27 cellular contexts compared by ENCODE assay signal in the genomic region with DNA sequence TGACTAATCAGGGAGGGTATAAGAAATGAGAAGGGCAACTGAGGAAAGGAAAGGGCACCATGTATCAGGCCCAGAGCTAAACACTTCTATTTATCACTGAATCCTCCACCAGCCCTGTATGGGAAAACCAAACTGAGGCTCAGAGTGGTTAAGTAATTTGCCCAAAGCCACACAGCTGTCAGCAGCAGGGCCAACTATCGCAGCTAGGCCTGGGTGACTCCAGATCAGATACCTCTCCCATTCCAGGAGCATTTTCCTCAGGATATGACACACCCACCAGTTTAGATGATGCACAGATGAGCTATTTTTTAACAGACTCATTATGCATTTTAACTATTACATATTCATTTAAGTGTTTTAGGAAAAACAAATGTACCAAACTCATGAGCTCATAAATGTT. TPM values are rescaled to one million over a fixed set of nuclear protein-coding genes. Genes with fewer than 3 reads are reported as not detected.
DNase-seq lines count a peak whose midpoint lies in the region; ATAC-seq, FAIRE-seq and TF ChIP-seq lines count a peak whose summit lies in the region.
"Had no signal": no experiment of that assay in that cellular context is flagged by ENCODE, and none has a peak within 500 bp of the region (broad histone marks: within the 10 kb centered on the region; RNA-seq: fewer than 3 reads in every experiment).

No MANE protein-coding gene starts in this region.

- H3K18ac ChIP-seq in IMR-90 (ENCODE audit: low read depth, low read length) (no peak overlapping the region), H1 (ENCODE audit: extremely low read depth, low read length) (no peak overlapping the region)

- H3K79me1 ChIP-seq in IMR-90 (ENCODE audit: low read depth in 1 of 2, low read length in 2 of 2): no peaks in the 10 kb centered on the region
- H3K79me1 ChIP-seq in H1 (ENCODE audit: low read depth, low read length): peaks cover 14% of the 10 kb centered on the region

- DNase-seq in CD4-positive, CD25-positive, alpha-beta regulatory T cell: no peak
- DNase-seq in CD4-positive, alpha-beta memory T cell: no peak
- DNase-seq in IMR-90 (no peak), H1 (ENCODE audit: low read depth in 1 of 2, low spot score in 2 of 2) (no peak), RCC 7860 (ENCODE audit: low spot score) (no peak), left ventricle myocardium superior (no peak), MG63 (no peak)
- DNase-seq: activated CD4-positive, alpha-beta T cell treated with anti-CD3 and anti-CD28 coated beads, Interleukin-2, amount 10 ng/mL, durations not matched to agents 24 days and 14 days; aorta; foreskin melanocyte; heart left ventricle; KBM-7; kidney glomerular epithelial cell; MM.1S; mucosa of descending colon; NCI-H1930; NCI-H510A treated with DMSO at 0.1 percent for 48 hours; ovary; substantia nigra; WERI-Rb-1 had no signal

- H2BK20ac ChIP-seq in IMR-90 (ENCODE audit: low read depth, low read length): no peak overlapping the region
- no peak overlapping the region for H2BK20ac ChIP-seq in H1 (ENCODE audit: low read length)

- H2BK5ac ChIP-seq in IMR-90 (ENCODE audit: low read depth, low read length, poor library complexity, severe bottlenecking) (no peak overlapping the region), H1 (ENCODE audit: low read depth, low read length) (no peak overlapping the region)

- H3K9ac ChIP-seq in IMR-90 (ENCODE audit: low read depth, low read length) (no peak overlapping the region), H1 (replicated peaks in 1 of 4; ENCODE audit: extremely low read depth in 1 of 4, low read depth in 3 of 4, low read length in 3 of 4) (no peak overlapping the region)

- POLR2A ChIA-PET in CD4-positive, alpha-beta memory T cell (lab: Charles Lee; ENCODE audit: partially characterized antibody): interaction anchor here (1.0 to 1.7 kb wide), 5 partner anchors 9 to 54 kb away, joined by 3 to 15 read pairs (median 6); a partner anchor contains a TSS
- POLR2A ChIA-PET in IMR-90 (lab: Charles Lee; ENCODE audit: unreplicated experiment) (no interaction called here), H1 (lab: Charles Lee; ENCODE audit: partially characterized antibody) (interaction anchor here (1.1 to 1.8 kb wide), 3 partner anchors 9 to 15 kb away, joined by 3 to 5 read pairs (median 4); a partner anchor contains a TSS)

- H3K14ac ChIP-seq in IMR-90 (replicated peaks; ENCODE audit: low read depth, low read length) (no peak overlapping the region), H1 (ENCODE audit: insufficient read length) (no peak overlapping the region)

- no peak overlapping the region for H2BK12ac ChIP-seq in H1 (ENCODE audit: low read depth, low read length)

- peaks cover 10 to 20% of the 10 kb centered on the region in 2 experiments for H3K9me3 ChIP-seq in CD4-positive, CD25-positive, alpha-beta regulatory T cell (ENCODE audit: control insufficient read depth in 2 of 2, low read length in 2 of 2)
- no peaks in the 10 kb centered on the region for H3K9me3 ChIP-seq in CD4-positive, alpha-beta memory T cell (ENCODE audit: control insufficient read depth in 1 of 2, low read length in 2 of 2)
- peaks cover 13% of the 10 kb centered on the region for H3K9me3 ChIP-seq in IMR-90 (ENCODE audit: control insufficient read depth, insufficient read depth, low read length)
- H3K9me3 ChIP-seq in H1 (ENCODE audit: insufficient read depth in 2 of 2, low read depth in 1 of 2, low read length in 1 of 2): peaks cover 0 to 2% of the 10 kb centered on the region in 2 experiments; a peak in 2 of 4 replicates
- H3K9me3 ChIP-seq in MG63: no peaks in the 10 kb centered on the region

- dilution Hi-C loops in IMR-90 (cut with HindIII; ENCODE audit: low sequenced_read_pairs, unreplicated experiment): no loop called here

- no peak overlapping the region for H3K4me3 Mint-ChIP-seq in CD4-positive, CD25-positive, alpha-beta regulatory T cell
- H3K4me3 Mint-ChIP-seq in CD4-positive, alpha-beta memory T cell: peak overlapping the region in 1 of 8 donors; percentile 1
- H3K4me3 Mint-ChIP-seq: activated CD4-positive, alpha-beta T cell treated with anti-CD3 and anti-CD28 coated beads, Interleukin-2, amount 10 ng/mL, durations not matched to agents 24 days and 14 days; stimulated activated memory B cell treated with anti-CD40 and anti-IgM and Interleukin-4, amounts not matched to agents 10 μg/mL and 1 μg/mL and 100 μg/mL, for 72 hours; type B pancreatic cell had no signal

- no peak overlapping the region for H3K4ac ChIP-seq in IMR-90 (ENCODE audit: low read depth, low read length)
- H3K4ac ChIP-seq in H1 (replicated peaks; ENCODE audit: insufficient read length, low read depth, low read length): no peak overlapping the region

- H4K5ac ChIP-seq in IMR-90 (ENCODE audit: low read depth, low read length): no peak overlapping the region
- no peak overlapping the region for H4K5ac ChIP-seq in H1 (ENCODE audit: insufficient read length, low read depth, low read length)

- peaks cover 0 to 46% of the 10 kb centered on the region in 2 experiments; a peak in 2 of 4 replicates for H3K79me2 ChIP-seq in H1 (ENCODE audit: control insufficient read depth in 1 of 2, insufficient read depth in 2 of 2, low read length in 2 of 2)

- peaks cover 27% of the 10 kb centered on the region for H3K36me3 Mint-ChIP-seq in CD4-positive, CD25-positive, alpha-beta regulatory T cell
- peaks cover 25 to 33% of the 10 kb centered on the region in 2 donors for H3K36me3 Mint-ChIP-seq in CD4-positive, alpha-beta memory T cell
- H3K36me3 Mint-ChIP-seq: type B pancreatic cell had no signal

- H4K8ac ChIP-seq in IMR-90 (ENCODE audit: low read depth in 2 of 2, low read length in 2 of 2): no peak overlapping the region
- H4K8ac ChIP-seq in H1 (ENCODE audit: extremely low read depth, insufficient read depth, low read length): no peak overlapping the region

- no peak overlapping the region for H2AK5ac ChIP-seq in IMR-90 (ENCODE audit: low read depth, low read length)
- H2AK5ac ChIP-seq in H1 (ENCODE audit: low read depth, low read length): no peak overlapping the region

- WGBS in IMR-90 (ENCODE audit: extremely low coverage in 2 of 2, insufficient read length in 1 of 2), 2 experiments: no CpG with 5 or more reads among the region's 1 CpG
- 100% methylated on average over 1 of the region's 1 CpG; no CpG with 5 or more reads in 1 of the 2 experiments for WGBS in H1 (ENCODE audit: extremely low coverage in 1 of 2, insufficient coverage in 1 of 2, insufficient read length in 1 of 2, insufficient replicate concordance in 2 of 2, low coverage in 1 of 2, low lambda C conversion rate in 2 of 2, missing lambda C conversion rate in 1 of 2), 2 experiments

- no peak for ATAC-seq in CD4-positive, CD25-positive, alpha-beta regulatory T cell (ENCODE audit: low read depth in 2 of 2)
- ATAC-seq in IMR-90 (ENCODE audit: low read depth) (no peak), left ventricle myocardium superior (no peak)
- ATAC-seq: activated naive CD4-positive, alpha-beta T cell treated with anti-CD3 and anti-CD28 coated beads, Interleukin-2, amount 50 U/mL, for 72 hours; HCT116; heart left ventricle; mucosa of descending colon; stimulated activated memory B cell treated with anti-CD40 and anti-IgM and Interleukin-4, amounts not matched to agents 10 μg/mL and 1 μg/mL and 100 μg/mL, for 72 hours had no signal

- H3K4me1 ChIP-seq in CD4-positive, CD25-positive, alpha-beta regulatory T cell (ENCODE audit: control insufficient read depth, insufficient read depth, low read length, poor library complexity, severe bottlenecking): peaks cover 18% of the 10 kb centered on the region
- H3K4me1 ChIP-seq in CD4-positive, alpha-beta memory T cell (ENCODE audit: insufficient read depth, low read length): peaks cover 36% of the 10 kb centered on the region
- H3K4me1 ChIP-seq in IMR-90 (ENCODE audit: control insufficient read depth, insufficient read depth, low read length) (no peaks in the 10 kb centered on the region), H1 (replicated peaks in 1 of 4; ENCODE audit: control insufficient read depth in 3 of 4, insufficient read depth in 4 of 4, low read length in 3 of 4) (peaks cover 0 to 3% (median 0%) of the 10 kb centered on the region in 4 experiments; a peak in 1 of 7 replicates)
- H3K4me1 ChIP-seq: heart left ventricle had no signal

- H3K56ac ChIP-seq in IMR-90 (ENCODE audit: extremely low read depth, insufficient read depth, low read length) (no peak overlapping the region), H1 (replicated peaks; ENCODE audit: insufficient read length, low read depth, low read length) (no peak overlapping the region)

- H3K27ac ChIP-seq in CD4-positive, CD25-positive, alpha-beta regulatory T cell (ENCODE audit: insufficient read depth, low read length, poor library complexity, severe bottlenecking): no peak overlapping the region
- no peak overlapping the region for H3K27ac ChIP-seq in CD4-positive, alpha-beta memory T cell (ENCODE audit: low read depth, low read length)
- no peak overlapping the region for H3K27ac ChIP-seq in IMR-90 (ENCODE audit: insufficient read depth, low read length)
- H3K27ac ChIP-seq in H1 (ENCODE audit: low read depth, low read length): no peak overlapping the region
- H3K27ac ChIP-seq: C4-2B, heart left ventricle, ovary, WERI-Rb-1 had no signal

- H4K91ac ChIP-seq in IMR-90 (ENCODE audit: insufficient read depth, low read depth, low read length) (no peak overlapping the region), H1 (replicated peaks; ENCODE audit: insufficient read length, low read length) (no peak overlapping the region)

- no peak overlapping the region for H3K4me2 ChIP-seq in IMR-90 (ENCODE audit: low read depth, low read length)
- H3K4me2 ChIP-seq in H1 (ENCODE audit: insufficient read depth in 1 of 2, low read depth in 2 of 2, low read length in 2 of 2): no peak overlapping the region

- H3K27me3 Mint-ChIP-seq in CD4-positive, CD25-positive, alpha-beta regulatory T cell: no peaks in the 10 kb centered on the region
- no peaks in the 10 kb centered on the region for H3K27me3 Mint-ChIP-seq in CD4-positive, alpha-beta memory T cell
- H3K27me3 Mint-ChIP-seq: activated CD4-positive, alpha-beta T cell treated with anti-CD3 and anti-CD28 coated beads, Interleukin-2, amount 10 ng/mL, durations not matched to agents 24 days and 14 days; stimulated activated memory B cell treated with anti-CD40 and anti-IgM and Interleukin-4, amounts not matched to agents 10 μg/mL and 1 μg/mL and 100 μg/mL, for 72 hours; type B pancreatic cell had no signal

- no peak for TF ChIP-seq EP300 in H1 (IDR thresholded peaks at IDR 0.05; ENCODE audit: borderline replicate concordance in 1 of 2, low read depth in 2 of 2, low read length in 2 of 2)

- TF ChIP-seq POLR2A in IMR-90 (IDR thresholded peaks at IDR 0.05; ENCODE audit: low read depth, low read length): no peak
- no peak for TF ChIP-seq POLR2A in H1 (IDR thresholded peaks at IDR 0.05; ENCODE audit: control extremely low read depth in 1 of 2, low read depth in 2 of 2, low read length in 2 of 2)

- H2BK15ac ChIP-seq in IMR-90 (ENCODE audit: low read depth, low read length): no peak overlapping the region
- H2BK15ac ChIP-seq in H1 (ENCODE audit: low read length): no peak overlapping the region

- FAIRE-seq in H1 (lab: Jason Lieb, UNC) (no peak), RCC 7860 (lab: Jason Lieb, UNC) (no peak)
- FAIRE-seq: bronchial epithelial cell, D721Med had no signal

- no peaks in the 10 kb centered on the region for H3K9me1 ChIP-seq in IMR-90 (ENCODE audit: insufficient read depth, low read length)

- H3K4me1 Mint-ChIP-seq in CD4-positive, CD25-positive, alpha-beta regulatory T cell: peaks cover 13 to 60% (median 33%) of the 10 kb centered on the region in 4 donors
- peaks cover 31 to 61% (median 45%) of the 10 kb centered on the region in 4 donors for H3K4me1 Mint-ChIP-seq in CD4-positive, alpha-beta memory T cell

- H3K23ac ChIP-seq in IMR-90 (ENCODE audit: low read depth, low read length) (no peak overlapping the region), H1 (ENCODE audit: insufficient read length) (no peak overlapping the region)

- H4K20me1 ChIP-seq in IMR-90 (ENCODE audit: insufficient read depth, low read length) (no peaks in the 10 kb centered on the region), H1 (replicated peaks in 1 of 2; ENCODE audit: control insufficient read depth in 1 of 2, insufficient read depth in 2 of 2, low read length in 2 of 2) (peaks cover 6 to 15% of the 10 kb centered on the region in 2 experiments)

- TF ChIP-seq RAD21 in IMR-90 (IDR thresholded peaks at IDR 0.05; ENCODE audit: low read length) (no peak), H1 (IDR thresholded peaks at IDR 0.05 in 1 of 2, conservative IDR thresholded peaks at IDR 0.05 in 1 of 2; ENCODE audit: low read depth in 2 of 2, low read length in 2 of 2) (no peak)

- H3K36me3 ChIP-seq in CD4-positive, CD25-positive, alpha-beta regulatory T cell (ENCODE audit: control insufficient read depth, insufficient read depth, low read length): peaks cover 15% of the 10 kb centered on the region
- H3K36me3 ChIP-seq in CD4-positive, alpha-beta memory T cell (ENCODE audit: insufficient read depth, low read length): peaks cover 15% of the 10 kb centered on the region
- H3K36me3 ChIP-seq in IMR-90 (ENCODE audit: control insufficient read depth, insufficient read depth, low read length) (no peaks in the 10 kb centered on the region), H1 (ENCODE audit: control insufficient read depth in 2 of 4, insufficient read depth in 4 of 4, low read length in 3 of 4) (no peaks in the 10 kb centered on the region), MG63 (no peaks in the 10 kb centered on the region)
- H3K36me3 ChIP-seq: heart left ventricle, ovary had no signal

- H2AK9ac ChIP-seq in IMR-90 (replicated peaks; ENCODE audit: low read depth, low read length, poor library complexity): peak overlapping the region; percentile 50

- CTCF ChIA-PET in CD4-positive, alpha-beta memory T cell (lab: Charles Lee; ENCODE audit: partially characterized antibody): interaction anchor here (0.6 to 6.8 kb wide), 7 partner anchors 10 to 89 kb away, joined by 3 to 49 read pairs (median 10); no protein-coding TSS in a partner anchor
- CTCF ChIA-PET in IMR-90 (lab: Yijun Ruan, JAX) (no interaction called here), H1 (lab: Charles Lee; ENCODE audit: partially characterized antibody) (interaction anchor here (0.6 to 8.5 kb wide), 17 partner anchors 9 to 252 kb away, joined by 3 to 77 read pairs (median 4); a partner anchor contains a TSS)

- intact Hi-C loops in CD4-positive, alpha-beta memory T cell (cut with micrococcal nuclease): no loop called here
- intact Hi-C loops in IMR-90 (cut with micrococcal nuclease): no loop called here
- intact Hi-C loops in left ventricle myocardium superior (cut with micrococcal nuclease): no loop called here

- TF ChIP-seq CTCF in IMR-90 (conservative IDR thresholded peaks at IDR 0.05; ENCODE audit: low read depth, low read length): no peak
- TF ChIP-seq CTCF in H1 (IDR thresholded peaks at IDR 0.05; ENCODE audit: control extremely low read depth in 1 of 3, insufficient read depth in 1 of 3, low read depth in 1 of 3, low read length in 3 of 3): no peak

- in situ Hi-C loops in IMR-90 (cut with MboI; ENCODE audit: low sequenced_read_pairs): no loop called here

- no TSS peak for BruUV-seq in IMR-90 (replicated peaks; lab: Mats Ljungman, UMichigan)

- no peaks in the 10 kb centered on the region for H3K27me3 ChIP-seq in CD4-positive, CD25-positive, alpha-beta regulatory T cell (ENCODE audit: control insufficient read depth, insufficient read depth, low read length)
- H3K27me3 ChIP-seq in CD4-positive, alpha-beta memory T cell (ENCODE audit: insufficient read depth, low read length): no peaks in the 10 kb centered on the region
- H3K27me3 ChIP-seq in IMR-90 (ENCODE audit: control insufficient read depth, insufficient read depth, low read length) (peaks cover 2% of the 10 kb centered on the region), H1 (replicated peaks in 1 of 4; ENCODE audit: control insufficient read depth in 3 of 4, extremely low read depth in 1 of 4, insufficient read depth in 3 of 4, low read length in 3 of 4) (no peaks in the 10 kb centered on the region), MG63 (no peaks in the 10 kb centered on the region)
- H3K27me3 ChIP-seq: heart left ventricle, ovary had no signal

- peaks cover 0 to 9% (median 1%) of the 10 kb centered on the region in 7 donors for H3K9me3 Mint-ChIP-seq in CD4-positive, CD25-positive, alpha-beta regulatory T cell
- H3K9me3 Mint-ChIP-seq in CD4-positive, alpha-beta memory T cell: peaks cover 0 to 15% (median 7%) of the 10 kb centered on the region in 8 donors

- H2BK120ac ChIP-seq in IMR-90 (ENCODE audit: low read depth, low read length): no peak overlapping the region
- H2BK120ac ChIP-seq in H1 (replicated peaks; ENCODE audit: low read depth, low read length): no peak overlapping the region

- H2AFZ ChIP-seq in IMR-90 (replicated peaks; ENCODE audit: low read length, poor library complexity) (no peak overlapping the region), H1 (ENCODE audit: low read length) (no peak overlapping the region)

- H3K4me3 ChIP-seq in CD4-positive, CD25-positive, alpha-beta regulatory T cell (ENCODE audit: low read depth, low read length): no peak overlapping the region
- no peak overlapping the region for H3K4me3 ChIP-seq in CD4-positive, alpha-beta memory T cell (ENCODE audit: low read length in 2 of 2)
- H3K4me3 ChIP-seq in IMR-90 (ENCODE audit: insufficient read depth, low read depth, low read length): no peak overlapping the region
- no peak overlapping the region for H3K4me3 ChIP-seq in H1 (ENCODE audit: extremely low read depth in 1 of 4, insufficient read depth in 2 of 4, low read depth in 3 of 4, low read length in 4 of 4)
- H3K4me3 ChIP-seq in MG63: no peak overlapping the region
- H3K4me3 ChIP-seq: heart left ventricle, mucosa of descending colon, ovary had no signal

- H3K27ac Mint-ChIP-seq in CD4-positive, CD25-positive, alpha-beta regulatory T cell: peak overlapping the region; percentile 63 to 86 (median 73)
- peak overlapping the region; percentile 8 to 86 (median 65) for H3K27ac Mint-ChIP-seq in CD4-positive, alpha-beta memory T cell
- H3K27ac Mint-ChIP-seq: activated CD4-positive, alpha-beta T cell treated with anti-CD3 and anti-CD28 coated beads, Interleukin-2, amount 10 ng/mL, durations not matched to agents 24 days and 14 days; type B pancreatic cell had no signal

- H3K23me2 ChIP-seq in H1 (ENCODE audit: low read depth, low read length): 0 out of 2 replicates have a peak, but pooled peaks cover 2% of the 10 kb centered on the region

RNA-seq across cellular contexts. Expression of a gene that starts 14.5 kb away (rescaled TPM):
- total RNA-seq in CD4-positive, CD25-positive, alpha-beta regulatory T cell: 125 TPM
- polyA plus RNA-seq in CD4-positive, CD25-positive, alpha-beta regulatory T cell: 10 to 100 TPM; 42.4 to 46.9 (median 45.3) TPM
- 100 to 1,000 TPM; 138 to 149 TPM for total RNA-seq in CD4-positive, alpha-beta memory T cell
- polyA plus RNA-seq in CD4-positive, alpha-beta memory T cell: 10 to 100 TPM; 20.5 to 81.8 TPM
- total RNA-seq in IMR-90 (2012; rRNA removed): under 0.01 TPM in 1 of 2 replicates, not detected in the other
- 0.03 and 0.04 TPM in 2 replicates for polyA plus RNA-seq in IMR-90 (2012; rRNA removed)
- 0.03 and 0.04 TPM in 2 replicates for polyA plus RNA-seq in IMR-90 (2012; cell fraction: cytosol; rRNA removed)
- polyA plus RNA-seq in IMR-90 (2012; cell fraction: nucleus; rRNA removed; ENCODE audit: low replicate concordance): 0.03 and 0.17 TPM in 2 replicates
- total RNA-seq in H1 (2021; fragmentation: NEBNext Ultra II Directional; extraction: Animal tissue kit (Norgen Biotek cat#: 25700)): 53.4 and 53.7 TPM in 2 replicates
- polyA plus RNA-seq in H1 (2011; rRNA removed): 51.0 and 55.0 TPM in 2 replicates
- 22.7 TPM for polyA plus RNA-seq in H1 (2011; cell fraction: cytosol; rRNA removed)
- 90.7 TPM for polyA plus RNA-seq in H1 (2011; cell fraction: nucleus; rRNA removed)
- polyA plus RNA-seq in H1 (2012, experiment 1 of 2): 30.8 to 56.3 TPM (median 45.4 TPM) in 4 replicates
- polyA plus RNA-seq in H1 (2012, experiment 2 of 2): 30.0 TPM
- polyA plus RNA-seq in H1 (2013, experiment 1 of 2): 84.7 TPM
- 65.1 TPM for polyA plus RNA-seq in H1 (2013, experiment 2 of 2)
- 49.2 and 89.2 TPM in 2 replicates for polyA minus RNA-seq in H1 (2011; rRNA and poly(A)+ RNA removed)
- 32.7 TPM for polyA minus RNA-seq in H1 (2011; cell fraction: cytosol; rRNA and poly(A)+ RNA removed)
- 52.7 TPM for polyA minus RNA-seq in H1 (2011; cell fraction: nucleus; rRNA and poly(A)+ RNA removed)
- total RNA-seq in left ventricle myocardium superior: 3.9 TPM
- 14.6 and 16.4 TPM in 2 replicates for total RNA-seq in MG63 (2014; rRNA removed; shearing (Covaris generic); ENCODE audit: low replicate concordance)
- total RNA-seq: bronchial epithelial cell had no signal
